20 cellular contexts compared by ENCODE assay signal in genomic region chr3:166303685-166304084, GRCh38.
A peak's percentile ranks its signal among the peaks of the same experiment; 100 is the strongest.
DNase-seq lines count a peak whose midpoint lies in the region; ATAC-seq, FAIRE-seq and TF ChIP-seq lines count a peak whose summit lies in the region.
"Had no signal": no experiment of that assay in that cellular context is flagged by ENCODE, and none has a peak within 500 bp of the region (broad histone marks: within the 10 kb centered on the region; RNA-seq: fewer than 3 reads in every experiment).

No MANE protein-coding gene starts in this region.

- no peak for TF ChIP-seq EP300 in HepG2 (IDR thresholded peaks at IDR 0.05; ENCODE audit: low read depth in 2 of 2, low read length in 2 of 2)
- no peak for TF ChIP-seq EP300 in HepG2 (CRISPR knock-in tag; IDR thresholded peaks at IDR 0.05; ENCODE audit: borderline replicate concordance)

- no peaks in the 10 kb centered on the region for H3K79me2 ChIP-seq in HepG2 (ENCODE audit: insufficient read depth, low read length)

- no peak for TF ChIP-seq POLR2A in HepG2 (IDR thresholded peaks at IDR 0.05; ENCODE audit: insufficient read depth in 1 of 2, low read depth in 2 of 2, low read length in 2 of 2)

- H3K4me1 ChIP-seq in pancreas (no peaks in the 10 kb centered on the region), lower lobe of right lung (no peaks in the 10 kb centered on the region), HepG2 (ENCODE audit: insufficient read depth, low read length) (no peaks in the 10 kb centered on the region)
- H3K4me1 ChIP-seq: A549; BLaER1 treated with 17β-estradiol and CSF1 and Interleukin-3, amounts not matched to agents 10 nM and 100 nM; Caco-2 had no signal

- no peak for TF ChIP-seq CTCF in LNCaP clone FGC (IDR thresholded peaks at IDR 0.05; ENCODE audit: control insufficient read depth, extremely low read depth, insufficient read depth)
- TF ChIP-seq CTCF in pancreas (IDR thresholded peaks at IDR 0.05) = no peak
- TF ChIP-seq CTCF in lower lobe of right lung (IDR thresholded peaks at IDR 0.05) = no peak
- TF ChIP-seq CTCF in HepG2 (CRISPR knock-in tag; IDR thresholded peaks at IDR 0.05) = no peak

- in situ Hi-C loops in HepG2 (cut with HindIII; ENCODE audit: extremely low pct_ligation_motif_present, low pct_unique_long_range_greater_than_20kb) = no loop called here

- H3K4me2 ChIP-seq in HepG2 (ENCODE audit: low read depth, low read length) = no peak overlapping the region
- H3K4me2 ChIP-seq: A549; BLaER1 treated with 17β-estradiol and CSF1 and Interleukin-3, amounts not matched to agents 10 nM and 100 nM had no signal

- no peaks in the 10 kb centered on the region for H3K36me3 ChIP-seq in pancreas
- H3K36me3 ChIP-seq in lower lobe of right lung = no peaks in the 10 kb centered on the region
- H3K36me3 ChIP-seq in HepG2 (replicated peaks in 1 of 2; ENCODE audit: control insufficient read depth in 1 of 2, insufficient read depth in 2 of 2, low read length in 2 of 2) = no peaks in the 10 kb centered on the region
- H3K36me3 ChIP-seq: BLaER1 treated with 17β-estradiol and CSF1 and Interleukin-3, amounts not matched to agents 10 nM and 100 nM had no signal

- no peak overlapping the region for H2AFZ ChIP-seq in HepG2 (ENCODE audit: low read length)

- no peaks in the 10 kb centered on the region for H3K27me3 ChIP-seq in pancreas
- no peaks in the 10 kb centered on the region for H3K27me3 ChIP-seq in lower lobe of right lung (ENCODE audit: low read depth)
- no peaks in the 10 kb centered on the region for H3K27me3 ChIP-seq in HepG2 (ENCODE audit: control insufficient read depth in 1 of 2, insufficient read depth in 2 of 2, low read length in 2 of 2)
- H3K27me3 ChIP-seq: BLaER1 treated with 17β-estradiol and CSF1 and Interleukin-3, amounts not matched to agents 10 nM and 100 nM had no signal

- no TSS peak for BruUV-seq in HepG2 (replicated peaks; lab: Mats Ljungman, UMichigan)

- intact Hi-C loops in pancreas (cut with DNase I) (no loop called here), lower lobe of right lung (cut with DNase I) (no loop called here), HepG2 (cut with micrococcal nuclease; ENCODE audit: unreplicated experiment) (no loop called here)

- H3K9me3 ChIP-seq in pancreas = no peaks in the 10 kb centered on the region
- H3K9me3 ChIP-seq in lower lobe of right lung = no peaks in the 10 kb centered on the region
- no peaks in the 10 kb centered on the region for H3K9me3 ChIP-seq in HepG2 (ENCODE audit: low read length)
- H3K9me3 ChIP-seq: A549; BLaER1 treated with 17β-estradiol and CSF1 and Interleukin-3, amounts not matched to agents 10 nM and 100 nM; Caco-2 had no signal

- H3K4me3 ChIP-seq in LNCaP clone FGC (ENCODE audit: low read depth, low read length) = no peak overlapping the region
- H3K4me3 ChIP-seq in pancreas = no peak overlapping the region
- no peak overlapping the region for H3K4me3 ChIP-seq in lower lobe of right lung
- H3K4me3 ChIP-seq in HepG2 (replicated peaks in 1 of 3; ENCODE audit: insufficient read depth in 1 of 3, low read depth in 2 of 3, low read length in 3 of 3) = no peak overlapping the region
- H3K4me3 ChIP-seq: A549; BLaER1 treated with 17β-estradiol and CSF1 and Interleukin-3, amounts not matched to agents 10 nM and 100 nM had no signal

- no peak for TF ChIP-seq RAD21 in HepG2 (CRISPR knock-in tag; IDR thresholded peaks at IDR 0.05)

- POLR2A ChIA-PET in HepG2 (lab: Yijun Ruan, JAX) = no interaction called here

- peak; percentile 5 for FAIRE-seq in RCC 7860 (lab: Jason Lieb, UNC)
- FAIRE-seq in islet of Langerhans (lab: Jason Lieb, UNC) = peak; percentile 82
- FAIRE-seq in pancreas (lab: Jason Lieb, UNC) = peak; percentile 91
- FAIRE-seq in HepG2 (lab: Jason Lieb, UNC) = no peak
- FAIRE-seq: A549, D721Med, GM12891 had no signal

- H3K9ac ChIP-seq in HepG2 (ENCODE audit: insufficient read depth, low read depth, low read length) = no peak overlapping the region
- H3K9ac ChIP-seq: BLaER1 treated with 17β-estradiol and CSF1 and Interleukin-3, amounts not matched to agents 10 nM and 100 nM had no signal

- DNase-seq in LNCaP clone FGC (ENCODE audit: low read depth) (peak; percentile 36), RCC 7860 (ENCODE audit: low spot score) (no peak), pancreas (no peak), lower lobe of right lung (no peak), HepG2 (ENCODE audit: low spot score) (no peak)
- DNase-seq: AML-193; Caco-2; Calu3; CD4-positive, alpha-beta T cell; CD8-positive, alpha-beta T cell; DMS79 treated with DMSO at 0.1 percent for 48 hours; GF-D8 had no signal

- H3K27ac ChIP-seq in pancreas (no peak overlapping the region), lower lobe of right lung (no peak overlapping the region), HepG2 (ENCODE audit: extremely low read length, insufficient read depth, low read length) (no peak overlapping the region)
- H3K27ac ChIP-seq: 22Rv1; A549; BLaER1 treated with 17β-estradiol and CSF1 and Interleukin-3, amounts not matched to agents 10 nM and 100 nM; C4-2B had no signal

- ATAC-seq in pancreas = no peak
- ATAC-seq in lower lobe of right lung = no peak
- ATAC-seq in HepG2 = no peak
- no peak for ATAC-seq in HG03108 (IDR thresholded peaks at IDR 0.05; ENCODE audit: unreplicated experiment)
- ATAC-seq: A549; CD8-positive, alpha-beta T cell had no signal

- CTCF ChIA-PET in HepG2 (lab: Yijun Ruan, JAX; ENCODE audit: low intra/inter-chr PET ratio, low total read pairs) = no interaction called here

- no peaks in the 10 kb centered on the region; the same call in 1 of the 2 replicates for H4K20me1 ChIP-seq in HepG2 (ENCODE audit: insufficient read depth, low read length)
- H4K20me1 ChIP-seq: BLaER1 treated with 17β-estradiol and CSF1 and Interleukin-3, amounts not matched to agents 10 nM and 100 nM had no signal

TF ChIP-seq in HepG2, 621 proteins besides CTCF, POLR2A, EP300 and RAD21:
- TF ChIP-seq KLF6 (CRISPR knock-in tag; IDR thresholded peaks at IDR 0.05) = no peak
- TF ChIP-seq REL (CRISPR knock-in tag; conservative IDR thresholded peaks at IDR 0.05) = no peak
- no peak for TF ChIP-seq BATF2 (CRISPR knock-in tag; IDR thresholded peaks at IDR 0.05)
- TF ChIP-seq AKNA (CRISPR knock-in tag; IDR thresholded peaks at IDR 0.05; ENCODE audit: borderline replicate concordance) = no peak
- TF ChIP-seq ZIK1 (CRISPR knock-in tag; IDR thresholded peaks at IDR 0.05; ENCODE audit: borderline replicate concordance, low read depth) = no peak
- no peak for TF ChIP-seq TOPORS (CRISPR knock-in tag; IDR thresholded peaks at IDR 0.05)
- no peak for TF ChIP-seq STAG1 (CRISPR knock-in tag; IDR thresholded peaks at IDR 0.05)
- TF ChIP-seq ZNF326 (CRISPR knock-in tag; IDR thresholded peaks at IDR 0.05; ENCODE audit: borderline replicate concordance) = no peak
- TF ChIP-seq TBP (CRISPR knock-in tag; IDR thresholded peaks at IDR 0.05) = no peak
- TF ChIP-seq ZNF720 (CRISPR knock-in tag; IDR thresholded peaks at IDR 0.05) = no peak
- TF ChIP-seq HMG20B (CRISPR knock-in tag; conservative IDR thresholded peaks at IDR 0.05) = no peak
- no peak for TF ChIP-seq ZNF143 (CRISPR knock-in tag; IDR thresholded peaks at IDR 0.05)
